2 cellular contexts compared by ENCODE assay signal in the genomic region with DNA sequence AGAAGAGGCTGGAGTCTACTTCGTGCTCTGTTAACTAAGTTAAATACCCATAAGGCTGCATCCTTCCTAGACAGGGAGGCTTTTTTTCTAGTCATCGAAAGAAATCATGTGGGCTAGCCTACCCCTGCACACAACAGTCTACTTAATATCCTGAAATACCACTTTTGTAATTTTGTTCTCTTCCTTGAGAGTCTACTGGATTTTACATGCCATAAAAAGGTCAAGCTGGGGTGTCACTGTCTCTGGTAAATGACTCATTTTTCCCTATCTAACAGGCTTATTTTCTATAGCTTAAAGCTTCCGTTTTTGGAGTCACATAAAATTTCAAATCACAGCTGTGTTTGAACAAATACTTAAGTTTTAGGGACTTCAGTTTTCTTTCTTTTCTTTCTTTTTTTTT.
TF ChIP-seq lines count a peak whose summit lies in the region.

No MANE protein-coding gene starts in this region.

TF ChIP-seq in IMR-90, 13 proteins besides CTCF, POLR2A, EP300 and RAD21:
- no peak for TF ChIP-seq MXI1 (IDR thresholded peaks at IDR 0.05; ENCODE audit: borderline replicate concordance, low read depth, low read length)
- TF ChIP-seq FOS (IDR thresholded peaks at IDR 0.05; ENCODE audit: low read depth, low read length), result no peak
- no peak for TF ChIP-seq USF2 (IDR thresholded peaks at IDR 0.05; ENCODE audit: low read depth, low read length)
- no peak for TF ChIP-seq SMC3 (IDR thresholded peaks at IDR 0.05; ENCODE audit: low read depth, low read length)
- TF ChIP-seq RCOR1 (IDR thresholded peaks at IDR 0.05; ENCODE audit: insufficient replicate concordance, low read length), result no peak
- TF ChIP-seq CHD1 (IDR thresholded peaks at IDR 0.05; ENCODE audit: low read depth, low read length), result no peak
- TF ChIP-seq RFX5 (IDR thresholded peaks at IDR 0.05; ENCODE audit: low read depth, low read length), result no peak
- TF ChIP-seq BHLHE40 (IDR thresholded peaks at IDR 0.05; ENCODE audit: low read depth, low read length), result no peak
- no peak for TF ChIP-seq ELK1 (IDR thresholded peaks at IDR 0.05; ENCODE audit: borderline replicate concordance, low read depth, low read length)
- TF ChIP-seq MAZ (IDR thresholded peaks at IDR 0.05; ENCODE audit: borderline replicate concordance, low read depth, low read length), result no peak

TF ChIP-seq in endothelial cell of umbilical vein, 7 proteins besides CTCF, POLR2A, EP300 and RAD21:
- TF ChIP-seq FOS (IDR thresholded peaks at IDR 0.05; ENCODE audit: borderline replicate concordance, insufficient read depth, low read length), result peak; percentile 39
- TF ChIP-seq EZH2 (IDR thresholded peaks at IDR 0.05; ENCODE audit: borderline replicate concordance, low read depth, low read length, severe bottlenecking), result no peak
